Comparison of ENCODE assay signal across 13 cellular contexts in the genomic region with DNA sequence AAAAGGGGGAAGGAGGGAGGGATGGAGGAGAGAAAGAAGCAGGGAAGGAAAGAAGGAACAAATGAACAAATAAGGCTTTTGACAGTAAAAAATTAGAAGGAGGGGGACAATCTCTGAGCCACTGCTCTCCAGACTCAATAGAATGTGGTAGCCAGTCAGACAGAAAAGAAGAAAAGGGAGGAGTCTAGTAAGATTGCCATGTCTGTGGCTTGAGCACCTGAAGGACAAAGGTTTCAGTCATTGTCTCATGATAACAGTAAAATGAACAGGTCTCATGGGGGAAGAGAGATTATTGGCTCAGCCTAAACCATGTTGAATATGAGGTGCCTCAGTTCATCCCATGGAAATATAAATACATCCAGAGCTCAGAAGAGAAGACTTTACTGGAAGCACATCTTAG. TPM values are rescaled to one million over a fixed set of nuclear protein-coding genes. Genes with fewer than 3 reads are reported as not detected.
DNase-seq lines count a peak whose midpoint lies in the region; ATAC-seq and TF ChIP-seq lines count a peak whose summit lies in the region.
"Had no signal": no experiment of that assay in that cellular context is flagged by ENCODE, and none has a peak within 500 bp of the region (broad histone marks: within the 10 kb centered on the region; RNA-seq: fewer than 3 reads in every experiment).

No MANE protein-coding gene starts in this region.

- POLR2A ChIA-PET in A673 (lab: Charles Lee; ENCODE audit: low non-redundant PET), result no interaction called here

- DNase-seq in A673 (ENCODE audit: low spot score), result no peak
- no peak for DNase-seq in stimulated activated CD4-positive, alpha-beta T cell treated with anti-CD3 and anti-CD28 coated beads, Interleukin-4, amount 100 ng/mL, for 24 hours
- DNase-seq in natural killer cell treated with Interleukin-12 subunit alpha and Interleukin-12 subunit beta and Interleukin-15 and Interleukin-18, amount 100 ng/mL, for 72 hours (ENCODE audit: low spot score), result no peak
- DNase-seq: activated T-cell treated with anti-CD3 and anti-CD28 coated beads for 4 hours, left ventricle myocardium inferior, MG63, spleen had no signal

- H3K36me3 ChIP-seq in A673 (ENCODE audit: insufficient read depth, low read length, poor library complexity, severe bottlenecking), result no peaks in the 10 kb centered on the region
- H3K36me3 ChIP-seq: left ventricle myocardium inferior, MG63, spleen had no signal

- no peak overlapping the region for H3K4me3 Mint-ChIP-seq in natural killer cell treated with Interleukin-12 subunit alpha and Interleukin-12 subunit beta and Interleukin-15 and Interleukin-18, amount 100 ng/mL, for 72 hours
- H3K4me3 Mint-ChIP-seq: activated naive CD8-positive, alpha-beta T cell had no signal

- peaks cover 0 to 3% of the 10 kb centered on the region in 2 donors for H3K4me1 Mint-ChIP-seq in natural killer cell treated with Interleukin-12 subunit alpha and Interleukin-12 subunit beta and Interleukin-15 and Interleukin-18, amount 100 ng/mL, for 72 hours (ENCODE audit: low read depth in 2 of 2)

- H3K36me3 Mint-ChIP-seq in natural killer cell treated with Interleukin-12 subunit alpha and Interleukin-12 subunit beta and Interleukin-15 and Interleukin-18, amount 100 ng/mL, for 72 hours, result no peaks in the 10 kb centered on the region
- H3K36me3 Mint-ChIP-seq: activated naive CD8-positive, alpha-beta T cell had no signal

- intact Hi-C loops in A673 (cut with micrococcal nuclease; ENCODE audit: unreplicated experiment), result no loop called here

- no peak for TF ChIP-seq CTCF in A673 (conservative IDR thresholded peaks at IDR 0.05; ENCODE audit: low read depth, low read length)

- no TSS peak for BruUV-seq in A673 (replicated peaks; lab: Mats Ljungman, UMichigan)

- ATAC-seq in GM18498 (IDR thresholded peaks at IDR 0.05; ENCODE audit: unreplicated experiment) (peak; percentile 59), GM19351 (IDR thresholded peaks at IDR 0.05; ENCODE audit: unreplicated experiment) (peak; percentile 71), HG02623 (IDR thresholded peaks at IDR 0.05; ENCODE audit: unreplicated experiment) (peak; percentile 59), HG03175 (IDR thresholded peaks at IDR 0.05; ENCODE audit: unreplicated experiment) (peak; percentile 60), HG03457 (IDR thresholded peaks at IDR 0.05; ENCODE audit: unreplicated experiment) (no peak)
- no peak for ATAC-seq in natural killer cell treated with Interleukin-12 subunit alpha and Interleukin-12 subunit beta and Interleukin-15 and Interleukin-18, amount 100 ng/mL, for 72 hours

- H3K27ac ChIP-seq in A673 (ENCODE audit: low read depth, low read length, poor library complexity, severe bottlenecking), result no peak overlapping the region
- H3K27ac ChIP-seq: left ventricle myocardium inferior, spleen had no signal

- no peaks in the 10 kb centered on the region for H3K9me3 ChIP-seq in A673 (ENCODE audit: low read depth, low read length, poor library complexity, severe bottlenecking)
- H3K9me3 ChIP-seq: left ventricle myocardium inferior, MG63, spleen had no signal

- H3K9me3 Mint-ChIP-seq in natural killer cell treated with Interleukin-12 subunit alpha and Interleukin-12 subunit beta and Interleukin-15 and Interleukin-18, amount 100 ng/mL, for 72 hours, result no peaks in the 10 kb centered on the region

- H3K4me1 ChIP-seq in A673 (ENCODE audit: insufficient read depth, low read length, poor library complexity, severe bottlenecking), result no peaks in the 10 kb centered on the region
- H3K4me1 ChIP-seq: spleen had no signal

- CTCF ChIA-PET in A673 (lab: Charles Lee), result no interaction called here

- H3K27ac Mint-ChIP-seq in natural killer cell treated with Interleukin-12 subunit alpha and Interleukin-12 subunit beta and Interleukin-15 and Interleukin-18, amount 100 ng/mL, for 72 hours, result no peak overlapping the region
- H3K27ac Mint-ChIP-seq: activated naive CD8-positive, alpha-beta T cell had no signal

- no peak overlapping the region for H3K4me3 ChIP-seq in A673 (ENCODE audit: low read depth, low read length, poor library complexity, severe bottlenecking)
- H3K4me3 ChIP-seq: left ventricle myocardium inferior, MG63, spleen had no signal

- H3K27me3 ChIP-seq in A673 (replicated peaks; ENCODE audit: insufficient read depth, low read depth, low read length, poor library complexity), result no peaks in the 10 kb centered on the region
- H3K27me3 ChIP-seq: MG63 had no signal

- H3K27me3 Mint-ChIP-seq in natural killer cell treated with Interleukin-12 subunit alpha and Interleukin-12 subunit beta and Interleukin-15 and Interleukin-18, amount 100 ng/mL, for 72 hours, result peaks cover 22 to 25% of the 10 kb centered on the region in 2 donors

RNA-seq across cellular contexts. Expression of a gene that starts 14.0 kb away (rescaled TPM):
- total RNA-seq in A673 (2021), result 64.7 and 80.1 TPM in 2 replicates
- 10 to 100 TPM; 66.4 to 71.3 TPM for total RNA-seq in natural killer cell treated with Interleukin-12 subunit alpha and Interleukin-12 subunit beta and Interleukin-15 and Interleukin-18, amount 100 ng/mL, for 72 hours

Comparison
In these comparisons a context has a peak if more than half of its experiments do, and no peak if none do; other contexts are left out.
1. ATAC-seq: peak in GM18498 (single experiment), GM19351 (single experiment), HG02623 (single experiment) and HG03175 (single experiment); none in natural killer cell treated with Interleukin-12 subunit alpha and Interleukin-12 subunit beta and Interleukin-15 and Interleukin-18, amount 100 ng/mL, for 72 hours (0 of 2) and HG03457 (single experiment).